In genomic region chr10:68333058-68333395, GRCh38 we compare ENCODE assay signal across 8 cellular contexts. TPM values are rescaled to one million over a fixed set of nuclear protein-coding genes. Genes with fewer than 3 reads are reported as not detected.
DNase-seq lines count a peak whose midpoint lies in the region; ATAC-seq and TF ChIP-seq lines count a peak whose summit lies in the region.

No MANE protein-coding gene starts in this region.

- ATAC-seq in natural killer cell (no peak), GM21529 (IDR thresholded peaks at IDR 0.05; ENCODE audit: unreplicated experiment) (no peak), GM19397 (IDR thresholded peaks at IDR 0.05; ENCODE audit: unreplicated experiment) (no peak), GM18519 (IDR thresholded peaks at IDR 0.05; ENCODE audit: low FRiP score, unreplicated experiment) (no peak), GM19463 (IDR thresholded peaks at IDR 0.05; ENCODE audit: unreplicated experiment) (no peak)

- peak; percentile 21 for DNase-seq in AG20443 (ENCODE audit: low spot score)
- DNase-seq in natural killer cell: no peak

- no peak overlapping the region for H2AFZ ChIP-seq in Loucy (ENCODE audit: low read length)

- peak overlapping the region; percentile 98 for H3K9ac ChIP-seq in Loucy (ENCODE audit: low read depth, low read length, poor library complexity, severe bottlenecking)

- intact Hi-C loops in dendritic cell treated with granulocyte-macrophage colony-stimulating factor and Interleukin-4, amounts not matched to agents 40 ng/mL and 50 ng/mL, for 4 days (cut with micrococcal nuclease): loop anchor here (5.0 to 10.0 kb wide), 3 partner anchors 74 to 572 kb away; partner anchors contain the start of genes DDX50 and RUFY2
- intact Hi-C loops in natural killer cell (cut with micrococcal nuclease): loop anchor here (2.0 to 5.0 kb wide), 6 partner anchors 194 to 571 kb away; partner anchors contain the start of genes CCAR1, HERC4 and SLC25A16

- peak overlapping the region; percentile 90 for H3K4me3 ChIP-seq in Loucy (ENCODE audit: low read length, poor library complexity, severe bottlenecking)

- H3K4me1 Mint-ChIP-seq in dendritic cell treated with granulocyte-macrophage colony-stimulating factor and Interleukin-4, amounts not matched to agents 40 ng/mL and 50 ng/mL, for 4 days (ENCODE audit: low read depth): peaks cover 76% of the 10 kb centered on the region
- H3K4me1 Mint-ChIP-seq in natural killer cell: peaks cover 67 to 69% of the 10 kb centered on the region in 2 donors

- H3K79me2 ChIP-seq in Loucy (ENCODE audit: insufficient read depth, low read length): peaks cover 78% of the 10 kb centered on the region

- H3K4me3 Mint-ChIP-seq in dendritic cell treated with granulocyte-macrophage colony-stimulating factor and Interleukin-4, amounts not matched to agents 40 ng/mL and 50 ng/mL, for 4 days: peak overlapping the region; percentile 99
- peak overlapping the region; percentile 98 for H3K4me3 Mint-ChIP-seq in natural killer cell

- peak overlapping the region; percentile 91 for H3K4me2 ChIP-seq in Loucy (ENCODE audit: low read depth, low read length, poor library complexity, severe bottlenecking)

- H3K4me1 ChIP-seq in Loucy (ENCODE audit: insufficient read depth, low read length, poor library complexity, severe bottlenecking): peaks cover 36% of the 10 kb centered on the region

- no peaks in the 10 kb centered on the region for H3K9me3 ChIP-seq in Loucy (ENCODE audit: insufficient read depth, low read depth, low read length)

- H4K20me1 ChIP-seq in Loucy (ENCODE audit: insufficient read depth, low read length, poor library complexity, severe bottlenecking): peaks cover 57% of the 10 kb centered on the region

- H3K36me3 Mint-ChIP-seq in dendritic cell treated with granulocyte-macrophage colony-stimulating factor and Interleukin-4, amounts not matched to agents 40 ng/mL and 50 ng/mL, for 4 days (ENCODE audit: low read depth): peaks cover 59% of the 10 kb centered on the region
- H3K36me3 Mint-ChIP-seq in natural killer cell: no peaks in the 10 kb centered on the region

- no peaks in the 10 kb centered on the region for H3K9me2 ChIP-seq in Loucy (replicated peaks; ENCODE audit: low read depth, low read length)

- H3K36me3 ChIP-seq in Loucy (ENCODE audit: insufficient read depth, low read length): peaks cover 15% of the 10 kb centered on the region

- peaks cover 12% of the 10 kb centered on the region for H3K27me3 ChIP-seq in Loucy (ENCODE audit: insufficient read depth, low read length, poor library complexity, severe bottlenecking)

- H3F3A ChIP-seq in Loucy (ENCODE audit: low read depth): no peaks in the 10 kb centered on the region

- TF ChIP-seq CTCF in Loucy (conservative IDR thresholded peaks at IDR 0.05; ENCODE audit: low read length): no peak
- no peak for TF ChIP-seq CTCF in natural killer cell (IDR thresholded peaks at IDR 0.05)

- H3K27ac Mint-ChIP-seq in dendritic cell treated with granulocyte-macrophage colony-stimulating factor and Interleukin-4, amounts not matched to agents 40 ng/mL and 50 ng/mL, for 4 days: peak overlapping the region; percentile 100
- H3K27ac Mint-ChIP-seq in natural killer cell: peak overlapping the region; percentile 97 to 99

- H3K9me3 Mint-ChIP-seq in dendritic cell treated with granulocyte-macrophage colony-stimulating factor and Interleukin-4, amounts not matched to agents 40 ng/mL and 50 ng/mL, for 4 days: no peaks in the 10 kb centered on the region
- no peaks in the 10 kb centered on the region for H3K9me3 Mint-ChIP-seq in natural killer cell

- H3K27me3 Mint-ChIP-seq in dendritic cell treated with granulocyte-macrophage colony-stimulating factor and Interleukin-4, amounts not matched to agents 40 ng/mL and 50 ng/mL, for 4 days: no peaks in the 10 kb centered on the region
- H3K27me3 Mint-ChIP-seq in natural killer cell (ENCODE audit: low read depth in 2 of 2): no peaks in the 10 kb centered on the region

RNA-seq across cellular contexts. Expression of gene PBLD, which starts 0.3 kb away (rescaled TPM):
- 1 to 10 TPM; 1.4 to 2.1 (median 1.4) TPM for total RNA-seq in natural killer cell

RNA-seq across cellular contexts. Expression of gene HNRNPH3, which starts 1.2 kb away (rescaled TPM):
- total RNA-seq in natural killer cell: 100 to 1,000 TPM; 132 to 162 (median 142) TPM
